In genomic region chr6:29941916-29942274, GRCh38 we compare ENCODE assay signal across 8 cellular contexts. TPM values are rescaled to one million over a fixed set of nuclear protein-coding genes. Genes with fewer than 3 reads are reported as not detected.
DNase-seq lines count a peak whose midpoint lies in the region; TF ChIP-seq lines count a peak whose summit lies in the region.

No MANE protein-coding gene starts in this region.

- peaks cover 0 to 17% (median 4%) of the 10 kb centered on the region in 4 donors for H3K4me1 ChIP-seq in liver (ENCODE audit: control insufficient read depth in 4 of 4, insufficient read depth in 4 of 4, low read length in 3 of 4)
- H3K4me1 ChIP-seq in tibial artery = peaks cover 0 to 6% (median 4%) of the 10 kb centered on the region in 4 donors

- peak overlapping the region; percentile 74 to 86 for H3K27ac ChIP-seq in liver (ENCODE audit: low read depth in 1 of 2, low read length in 2 of 2)
- H3K27ac ChIP-seq in tibial artery = peak overlapping the region; percentile 89 to 93

- peaks cover 27% of the 10 kb centered on the region for H3K4me1 Mint-ChIP-seq in T-helper 2 cell treated with Interferon-gamma antibody and Interleukin-4, amounts not matched to agents 5 μg/mL and 100 μg/mL, for 36 hours (ENCODE audit: low read depth)

- H3K27me3 ChIP-seq in liver (ENCODE audit: control insufficient read depth in 4 of 4, insufficient read depth in 4 of 4, low read length in 3 of 4) (no peaks in the 10 kb centered on the region), tibial artery (no peaks in the 10 kb centered on the region)

- peaks cover 41% of the 10 kb centered on the region for H3K36me3 Mint-ChIP-seq in T-helper 2 cell treated with Interferon-gamma antibody and Interleukin-4, amounts not matched to agents 5 μg/mL and 100 μg/mL, for 36 hours (ENCODE audit: low read depth)

- no peak for DNase-seq in T-helper 2 cell treated with Interferon-gamma antibody and Interleukin-4, amounts not matched to agents 5 μg/mL and 100 μg/mL, for 36 hours (ENCODE audit: low spot score)
- no peak for DNase-seq in T-helper 2 cell
- DNase-seq in astrocyte of the cerebellum (ENCODE audit: low read depth) = no peak
- no peak for DNase-seq in tibial artery
- DNase-seq in epidermal melanocyte (ENCODE audit: insufficient read length, low spot score) = no peak
- DNase-seq in activated CD4-positive, alpha-beta T cell treated with anti-CD3 and anti-CD28 coated beads, Interleukin-2, amount 50 U/mL, for 1 hour = no peak
- no peak for DNase-seq in activated CD8-positive, alpha-beta memory T cell treated with anti-CD3 and anti-CD28 coated beads, Interleukin-2, amount 50 U/mL, for 4 hours

- TF ChIP-seq CTCF in astrocyte of the cerebellum (IDR thresholded peaks at IDR 0.05; ENCODE audit: low read depth, low read length, missing control alignments) = no peak
- TF ChIP-seq CTCF in liver (IDR thresholded peaks at IDR 0.05; ENCODE audit: low read depth, low read length, missing input control) = no peak
- TF ChIP-seq CTCF in tibial artery (IDR thresholded peaks at IDR 0.05) = no peak

- H3K9me3 ChIP-seq in liver (ENCODE audit: control insufficient read depth in 4 of 4, low read length in 3 of 4) = no peaks in the 10 kb centered on the region
- no peaks in the 10 kb centered on the region for H3K9me3 ChIP-seq in tibial artery

- no peaks in the 10 kb centered on the region for H3K27me3 Mint-ChIP-seq in T-helper 2 cell treated with Interferon-gamma antibody and Interleukin-4, amounts not matched to agents 5 μg/mL and 100 μg/mL, for 36 hours (ENCODE audit: low read depth)

- WGBS in liver = 4% methylated on average over 5 of the region's 5 CpGs

- peak overlapping the region; percentile 70 for H3K4me3 ChIP-seq in astrocyte of the cerebellum (ENCODE audit: low read depth, low read length)
- H3K4me3 ChIP-seq in liver (ENCODE audit: low read depth in 1 of 3, low read length in 3 of 3) = peak overlapping the region; percentile 62 to 70 (median 68)
- H3K4me3 ChIP-seq in tibial artery = peak overlapping the region; percentile 70 to 78

- H3K27ac Mint-ChIP-seq in T-helper 2 cell treated with Interferon-gamma antibody and Interleukin-4, amounts not matched to agents 5 μg/mL and 100 μg/mL, for 36 hours = peak overlapping the region; percentile 97

- H3K36me3 ChIP-seq in liver (ENCODE audit: control insufficient read depth in 4 of 4, insufficient read depth in 3 of 4, low read depth in 1 of 4, low read length in 3 of 4) = peaks cover 2 to 9% (median 7%) of the 10 kb centered on the region in 4 donors
- no peaks in the 10 kb centered on the region for H3K36me3 ChIP-seq in tibial artery

- peak overlapping the region; percentile 82 to 99 for H3K9ac ChIP-seq in liver (ENCODE audit: low read depth in 1 of 2, low read length in 2 of 2)

- intact Hi-C loops in tibial artery (cut with DNase I; ENCODE audit: low total_unique reads) = loop anchor here (5.0 kb wide), 1 partner anchor 55 kb away; no protein-coding TSS in a partner anchor

- peak overlapping the region; percentile 89 for H3K4me3 Mint-ChIP-seq in T-helper 2 cell treated with Interferon-gamma antibody and Interleukin-4, amounts not matched to agents 5 μg/mL and 100 μg/mL, for 36 hours

- H3K9me3 Mint-ChIP-seq in T-helper 2 cell treated with Interferon-gamma antibody and Interleukin-4, amounts not matched to agents 5 μg/mL and 100 μg/mL, for 36 hours = peaks cover 5% of the 10 kb centered on the region

- in situ Hi-C loops in astrocyte of the cerebellum (cut with HindIII; ENCODE audit: low sequenced_read_pairs) = no loop called here

- TF ChIP-seq RAD21 in liver (IDR thresholded peaks at IDR 0.05) = no peak

TF ChIP-seq in liver, 16 proteins besides CTCF, POLR2A, EP300 and RAD21:
- TF ChIP-seq MAX (IDR thresholded peaks at IDR 0.05) = peak; percentile 35
- no peak for TF ChIP-seq NR2F2 (IDR thresholded peaks at IDR 0.05)

RNA-seq across cellular contexts. Expression of gene HLA-A, which starts 0.4 kb away (rescaled TPM):
- total RNA-seq in liver = 100 to 1,000 TPM; 145 to 191 TPM
- polyA plus RNA-seq in liver = 100 to 1,000 TPM; 256 to 321 TPM
